3 cellular contexts compared by ENCODE assay signal in genomic region chr6:97078791-97079190, GRCh38.
"Had no signal": no experiment of that assay in that cellular context is flagged by ENCODE, and none has a peak within 500 bp of the region (broad histone marks: within the 10 kb centered on the region; RNA-seq: fewer than 3 reads in every experiment).

No MANE protein-coding gene starts in this region.

- ATAC-seq: GM12878 had no signal

- DNase-seq: GDM1, GF-D8 had no signal
